Comparison of ENCODE assay signal across 1 cellular context in genomic region chr6:75441883-75442282, GRCh38. TPM values are rescaled to one million over a fixed set of nuclear protein-coding genes. Genes with fewer than 3 reads are reported as not detected.
"Had no signal": no experiment of that assay in that cellular context is flagged by ENCODE, and none has a peak within 500 bp of the region (broad histone marks: within the 10 kb centered on the region; RNA-seq: fewer than 3 reads in every experiment).

No MANE protein-coding gene starts in this region.

RNA-seq across cellular contexts. Expression of gene FILIP1, which starts 51.7 kb away (rescaled TPM):
- total RNA-seq: foreskin keratinocyte had no signal
- polyA plus RNA-seq: foreskin keratinocyte had no signal
